ENCODE assay signal across 4 cellular contexts in genomic region chr6:73381531-73381930, GRCh38. TPM values are rescaled to one million over a fixed set of nuclear protein-coding genes. Genes with fewer than 3 reads are reported as not detected.
"Had no signal": no experiment of that assay in that cellular context is flagged by ENCODE, and none has a peak within 500 bp of the region (broad histone marks: within the 10 kb centered on the region; RNA-seq: fewer than 3 reads in every experiment).

No MANE protein-coding gene starts in this region.

RNA-seq across cellular contexts. Expression of gene OOEP, which starts 11.8 kb away (rescaled TPM):
- total RNA-seq: LHCN-M2, M059J, MCF 10A, NCI-H460 had no signal

RNA-seq across cellular contexts. Expression of gene DDX43, which starts 13.1 kb away (rescaled TPM):
- total RNA-seq: LHCN-M2, M059J, MCF 10A, NCI-H460 had no signal

RNA-seq across cellular contexts. Expression of gene KHDC3L, which starts 19.1 kb away (rescaled TPM):
- total RNA-seq: LHCN-M2, MCF 10A, NCI-H460 had no signal

RNA-seq across cellular contexts. Expression of gene DPPA5, which starts 27.5 kb away (rescaled TPM):
- total RNA-seq: LHCN-M2, M059J, MCF 10A, NCI-H460 had no signal
